ENCODE assay signal across 9 cellular contexts in genomic region chr19:12695997-12696365, GRCh38. TPM values are rescaled to one million over a fixed set of nuclear protein-coding genes. Genes with fewer than 3 reads are reported as not detected.
DNase-seq lines count a peak whose midpoint lies in the region; ATAC-seq and TF ChIP-seq lines count a peak whose summit lies in the region.
"Had no signal": no experiment of that assay in that cellular context is flagged by ENCODE, and none has a peak within 500 bp of the region (broad histone marks: within the 10 kb centered on the region; RNA-seq: fewer than 3 reads in every experiment).

No MANE protein-coding gene starts in this region.

- peak overlapping the region; percentile 89 for H3K4me3 Mint-ChIP-seq in activated T-helper 2 cell treated with anti-CD3 and anti-CD28 coated beads, Interferon-gamma antibody, Interleukin-2, Interleukin-4, amounts not matched to agents 10 μg/mL and 5 μg/mL and 100 μg/mL, durations not matched to agents 14 hours and 24 hours and 36 hours (ENCODE audit: low read depth)

- H3K4me3 ChIP-seq in stomach, result peak overlapping the region; percentile 84 to 100 (median 96)

- peaks cover 16 to 29% (median 28%) of the 10 kb centered on the region in 4 donors for H3K4me1 ChIP-seq in stomach

- H3K27ac ChIP-seq in stomach, result peak overlapping the region in 3 of 5 donors; percentile 88 to 91 (median 89)

- H3K4me1 Mint-ChIP-seq in activated T-helper 2 cell treated with anti-CD3 and anti-CD28 coated beads, Interferon-gamma antibody, Interleukin-2, Interleukin-4, amounts not matched to agents 10 μg/mL and 5 μg/mL and 100 μg/mL, durations not matched to agents 14 hours and 24 hours and 36 hours (ENCODE audit: low read depth), result peaks cover 3% of the 10 kb centered on the region

- peak; percentile 30 for DNase-seq in activated T-helper 2 cell treated with anti-CD3 and anti-CD28 coated beads, Interferon-gamma antibody, Interleukin-2, Interleukin-4, amounts not matched to agents 10 μg/mL and 5 μg/mL and 100 μg/mL, durations not matched to agents 14 hours and 24 hours and 36 hours (ENCODE audit: low spot score)
- DNase-seq in iPS-NIHi7 (ENCODE audit: extremely low spot score), result peak; percentile 16
- DNase-seq in stomach, result no peak
- DNase-seq in SK-N-DZ (ENCODE audit: low spot score), result no peak
- no peak for DNase-seq in cerebellum (ENCODE audit: low spot score)

- H3K36me3 Mint-ChIP-seq in activated T-helper 2 cell treated with anti-CD3 and anti-CD28 coated beads, Interferon-gamma antibody, Interleukin-2, Interleukin-4, amounts not matched to agents 10 μg/mL and 5 μg/mL and 100 μg/mL, durations not matched to agents 14 hours and 24 hours and 36 hours (ENCODE audit: low read depth), result peaks cover 16% of the 10 kb centered on the region

- peak; percentile 12 for ATAC-seq in GM19035 (IDR thresholded peaks at IDR 0.05; ENCODE audit: unreplicated experiment)
- ATAC-seq in HG03097 (IDR thresholded peaks at IDR 0.05; ENCODE audit: low FRiP score, unreplicated experiment), result peak; percentile 20
- ATAC-seq in GM18870 (IDR thresholded peaks at IDR 0.05; ENCODE audit: unreplicated experiment), result no peak

- TF ChIP-seq CTCF in stomach (IDR thresholded peaks at IDR 0.05), result no peak

- intact Hi-C loops in activated T-helper 2 cell treated with anti-CD3 and anti-CD28 coated beads, Interferon-gamma antibody, Interleukin-2, Interleukin-4, amounts not matched to agents 10 μg/mL and 5 μg/mL and 100 μg/mL, durations not matched to agents 14 hours and 24 hours and 36 hours (cut with micrococcal nuclease), result loop anchor here (2.0 kb wide), 1 partner anchor 15 kb away; the partner anchor contains the start of gene DHPS
- intact Hi-C loops in stomach (cut with DNase I; ENCODE audit: low total_unique reads), result no loop called here

- H3K27me3 ChIP-seq in stomach, result no peaks in the 10 kb centered on the region

- H3K9me3 ChIP-seq in stomach, result no peaks in the 10 kb centered on the region

- 2 to 16% (median 3%) methylated on average over 7 to 36 of the region's 36 CpGs for WGBS in stomach, 5 donors

- H3K9me3 Mint-ChIP-seq in activated T-helper 2 cell treated with anti-CD3 and anti-CD28 coated beads, Interferon-gamma antibody, Interleukin-2, Interleukin-4, amounts not matched to agents 10 μg/mL and 5 μg/mL and 100 μg/mL, durations not matched to agents 14 hours and 24 hours and 36 hours, result no peaks in the 10 kb centered on the region

- no peak for TF ChIP-seq EP300 in stomach (IDR thresholded peaks at IDR 0.05)

- H3K27me3 Mint-ChIP-seq in activated T-helper 2 cell treated with anti-CD3 and anti-CD28 coated beads, Interferon-gamma antibody, Interleukin-2, Interleukin-4, amounts not matched to agents 10 μg/mL and 5 μg/mL and 100 μg/mL, durations not matched to agents 14 hours and 24 hours and 36 hours (ENCODE audit: low read depth), result no peaks in the 10 kb centered on the region

- peaks cover 7 to 29% (median 24%) of the 10 kb centered on the region in 4 donors for H3K36me3 ChIP-seq in stomach

- TF ChIP-seq POLR2A in stomach (IDR thresholded peaks at IDR 0.05), result no peak

- peak overlapping the region; percentile 95 for H3K27ac Mint-ChIP-seq in activated T-helper 2 cell treated with anti-CD3 and anti-CD28 coated beads, Interferon-gamma antibody, Interleukin-2, Interleukin-4, amounts not matched to agents 10 μg/mL and 5 μg/mL and 100 μg/mL, durations not matched to agents 14 hours and 24 hours and 36 hours

RNA-seq across cellular contexts. Expression of gene FBXW9, which starts 0.5 kb away (rescaled TPM):
- total RNA-seq in activated T-helper 2 cell treated with anti-CD3 and anti-CD28 coated beads, Interferon-gamma antibody, Interleukin-2, Interleukin-4, amounts not matched to agents 10 μg/mL and 5 μg/mL and 100 μg/mL, durations not matched to agents 14 hours and 24 hours and 36 hours, result 8.8 and 9.4 TPM in 2 replicates
- total RNA-seq in stomach (10 to 100 TPM in 1 of 5 donors, 1 to 10 TPM in 3, under 1 TPM in 1; 0.29 to 10.9 (median 2.7) TPM), cerebellum (5.3 TPM)
- 1 to 10 TPM; 4.6 to 9.8 (median 5.8) TPM for polyA plus RNA-seq in stomach
- 17.4 and 17.8 TPM in 2 replicates for polyA plus RNA-seq in SK-N-DZ (2014; cell fraction: cytosol; rRNA removed)
- 15.1 and 15.9 TPM in 2 replicates for polyA plus RNA-seq in SK-N-DZ (2014; cell fraction: nucleus; rRNA removed)

RNA-seq across cellular contexts. Expression of gene GNG14, which starts 8.2 kb away (rescaled TPM):
- not detected in 2 replicates for total RNA-seq in activated T-helper 2 cell treated with anti-CD3 and anti-CD28 coated beads, Interferon-gamma antibody, Interleukin-2, Interleukin-4, amounts not matched to agents 10 μg/mL and 5 μg/mL and 100 μg/mL, durations not matched to agents 14 hours and 24 hours and 36 hours
- total RNA-seq in stomach, result not detected
- polyA plus RNA-seq in stomach, result not detected
- polyA plus RNA-seq in SK-N-DZ (2014; cell fraction: cytosol; rRNA removed), result not detected in 2 replicates
- polyA plus RNA-seq in SK-N-DZ (2014; cell fraction: nucleus; rRNA removed), result not detected in 2 replicates
- not detected for total RNA-seq in cerebellum
- total RNA-seq: subcutaneous adipose tissue had no signal

RNA-seq across cellular contexts. Expression of gene DHPS, which starts 14.3 kb away (rescaled TPM):
- 122 and 134 TPM in 2 replicates for total RNA-seq in activated T-helper 2 cell treated with anti-CD3 and anti-CD28 coated beads, Interferon-gamma antibody, Interleukin-2, Interleukin-4, amounts not matched to agents 10 μg/mL and 5 μg/mL and 100 μg/mL, durations not matched to agents 14 hours and 24 hours and 36 hours
- total RNA-seq in stomach (100 to 1,000 TPM in 2 of 5 donors, 10 to 100 TPM in 3; 51.7 to 287 (median 82.6) TPM), cerebellum (59.1 TPM)
- polyA plus RNA-seq in stomach, result 10 to 100 TPM; 65.1 to 76.0 (median 75.0) TPM
- polyA plus RNA-seq in SK-N-DZ (2014; cell fraction: cytosol; rRNA removed), result 166 and 216 TPM in 2 replicates
- polyA plus RNA-seq in SK-N-DZ (2014; cell fraction: nucleus; rRNA removed), result 315 and 344 TPM in 2 replicates

RNA-seq across cellular contexts. Expression of gene TNPO2, which starts 27.8 kb away (rescaled TPM):
- 109 and 112 TPM in 2 replicates for total RNA-seq in activated T-helper 2 cell treated with anti-CD3 and anti-CD28 coated beads, Interferon-gamma antibody, Interleukin-2, Interleukin-4, amounts not matched to agents 10 μg/mL and 5 μg/mL and 100 μg/mL, durations not matched to agents 14 hours and 24 hours and 36 hours
- 100 to 1,000 TPM in 1 of 5 donors, 10 to 100 TPM in 4; 20.6 to 143 (median 59.8) TPM for total RNA-seq in stomach
- 10 to 100 TPM; 13.7 to 18.5 (median 17.2) TPM for polyA plus RNA-seq in stomach
- polyA plus RNA-seq in SK-N-DZ (2014; cell fraction: cytosol; rRNA removed), result 54.5 and 57.4 TPM in 2 replicates
- 168 and 232 TPM in 2 replicates for polyA plus RNA-seq in SK-N-DZ (2014; cell fraction: nucleus; rRNA removed)
- 92.3 TPM for total RNA-seq in cerebellum

RNA-seq across cellular contexts. Expression of gene WDR83, which starts 29.4 kb away (rescaled TPM):
- 23.1 and 23.7 TPM in 2 replicates for total RNA-seq in activated T-helper 2 cell treated with anti-CD3 and anti-CD28 coated beads, Interferon-gamma antibody, Interleukin-2, Interleukin-4, amounts not matched to agents 10 μg/mL and 5 μg/mL and 100 μg/mL, durations not matched to agents 14 hours and 24 hours and 36 hours
- total RNA-seq in stomach, result 10 to 100 TPM in 1 of 5 donors, 1 to 10 TPM in 4; 1.4 to 12.9 (median 9.6) TPM
- 10 to 100 TPM; 20.6 to 33.4 (median 32.7) TPM for polyA plus RNA-seq in stomach
- polyA plus RNA-seq in SK-N-DZ (2014; cell fraction: cytosol; rRNA removed), result 18.4 and 20.2 TPM in 2 replicates
- polyA plus RNA-seq in SK-N-DZ (2014; cell fraction: nucleus; rRNA removed), result 17.9 and 23.9 TPM in 2 replicates
- total RNA-seq in cerebellum, result 6.3 TPM

Comparison
In these comparisons a context has a peak if more than half of its experiments do, and no peak if none do; other contexts are left out.
1. DNase-seq: peak in activated T-helper 2 cell treated with anti-CD3 and anti-CD28 coated beads, Interferon-gamma antibody, Interleukin-2, Interleukin-4, amounts not matched to agents 10 μg/mL and 5 μg/mL and 100 μg/mL, durations not matched to agents 14 hours and 24 hours and 36 hours (single experiment) and iPS-NIHi7 (single experiment); none in stomach (single experiment), SK-N-DZ (single experiment) and cerebellum (single experiment).